Comparison of ENCODE assay signal across 10 cellular contexts in the genomic region with DNA sequence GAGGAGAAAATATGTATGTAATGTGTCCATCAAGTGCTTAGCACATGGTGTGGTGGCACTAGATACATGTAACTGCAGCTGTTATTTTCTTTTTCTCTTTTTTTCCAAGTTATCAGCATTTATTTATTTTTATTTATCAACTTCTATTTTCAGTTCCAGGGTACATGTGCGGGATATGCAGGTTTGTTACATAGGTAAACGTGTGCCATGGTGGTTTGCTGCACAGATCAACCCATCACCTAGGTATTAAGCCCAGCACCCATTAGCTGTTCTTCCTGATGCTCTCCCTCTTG. TPM values are rescaled to one million over a fixed set of nuclear protein-coding genes. Genes with fewer than 3 reads are reported as not detected.
DNase-seq lines count a peak whose midpoint lies in the region; ATAC-seq and TF ChIP-seq lines count a peak whose summit lies in the region.
"Not testable (repeated sequence)": the region's sequence is repeated elsewhere in the genome, so short reads cannot be mapped to it uniquely, and the experiment has no call there.
"Had no signal": no experiment of that assay in that cellular context is flagged by ENCODE, and none has a peak within 500 bp of the region (broad histone marks: within the 10 kb centered on the region; RNA-seq: fewer than 3 reads in every experiment).

No MANE protein-coding gene starts in this region.

- H2AFZ ChIP-seq in KMS-11 (ENCODE audit: low read depth), result peak overlapping the region; percentile 66; the same call in 1 of the 2 replicates
- H2AFZ ChIP-seq in mesenchymal stem cell (ENCODE audit: low read depth, low read length), result not testable (repeated sequence)

- POLR2A ChIA-PET in Panc1 (lab: Charles Lee); activated CD8-positive, alpha-beta T cell treated with anti-CD3 and anti-CD28 coated beads for 36 hours (lab: Charles Lee): not testable (repeated sequence)

- H3K23ac ChIP-seq in mesenchymal stem cell (ENCODE audit: low read length in 2 of 2), result not testable (repeated sequence)

- H4K91ac ChIP-seq in mesenchymal stem cell (ENCODE audit: low read length), result not testable (repeated sequence)

- not testable (repeated sequence) for H3K14ac ChIP-seq in mesenchymal stem cell (ENCODE audit: low read length in 2 of 2)

- H2BK12ac ChIP-seq in mesenchymal stem cell (ENCODE audit: low read length in 2 of 2), result not testable (repeated sequence)

- not testable (repeated sequence) for H4K20me1 ChIP-seq in KMS-11 (ENCODE audit: insufficient read depth)

- H3K9ac ChIP-seq in KMS-11, result not testable (repeated sequence)
- peak overlapping the region; percentile 40 for H3K9ac ChIP-seq in mesenchymal stem cell (ENCODE audit: low read length)

- H3K4me3 Mint-ChIP-seq in CD14-positive monocyte; activated CD8-positive, alpha-beta T cell treated with anti-CD3 and anti-CD28 coated beads for 36 hours; chondrocyte (ENCODE audit: unreplicated experiment); glutamatergic neuron (ENCODE audit: unreplicated experiment): not testable (repeated sequence)

- H3K4me2 ChIP-seq in KMS-11; mesenchymal stem cell (ENCODE audit: low read length, poor library complexity, severe bottlenecking): not testable (repeated sequence)

- not testable (repeated sequence) for H3K4me3 ChIP-seq in KMS-11 (IDR thresholded peaks at IDR 0.05; ENCODE audit: insufficient read depth, low read depth, low read length); Panc1 (ENCODE audit: low read depth in 2 of 2, low read length in 2 of 2); mesenchymal stem cell (ENCODE audit: insufficient read depth in 1 of 2, low read depth in 1 of 2, low read length in 2 of 2)

- not testable (repeated sequence) for H4K8ac ChIP-seq in mesenchymal stem cell (ENCODE audit: low read length)

- 33% methylated on average over 1 of the region's 2 CpGs for WGBS in mesenchymal stem cell

- in situ Hi-C loops in Panc1 (cut with HindIII; ENCODE audit: low pct_unique_long_range_greater_than_20kb, low sequenced_read_pairs), result not testable (repeated sequence)

- H3K27me3 ChIP-seq in KMS-11 (ENCODE audit: insufficient read depth, low read depth); Panc1 (ENCODE audit: control insufficient read depth, insufficient read depth, low read length); mesenchymal stem cell (ENCODE audit: control insufficient read depth in 1 of 2, insufficient read depth in 1 of 2, low read length in 2 of 2): not testable (repeated sequence)

- peaks cover 5 to 17% (median 10%) of the 10 kb centered on the region in 7 donors for H3K9me3 Mint-ChIP-seq in CD14-positive monocyte
- not testable (repeated sequence) for H3K9me3 Mint-ChIP-seq in activated CD8-positive, alpha-beta T cell treated with anti-CD3 and anti-CD28 coated beads for 36 hours; glutamatergic neuron (ENCODE audit: unreplicated experiment)
- peaks cover 23% of the 10 kb centered on the region for H3K9me3 Mint-ChIP-seq in chondrocyte (ENCODE audit: low read depth)

- not testable (repeated sequence) for H3K18ac ChIP-seq in mesenchymal stem cell (ENCODE audit: low read depth in 1 of 2, low read length in 2 of 2)

- not testable (repeated sequence) for H3K27me3 Mint-ChIP-seq in CD14-positive monocyte (ENCODE audit: low read depth in 3 of 3); activated CD8-positive, alpha-beta T cell treated with anti-CD3 and anti-CD28 coated beads for 36 hours; chondrocyte (ENCODE audit: low read depth); glutamatergic neuron (ENCODE audit: unreplicated experiment)

- TF ChIP-seq CTCF in CD14-positive monocyte (IDR thresholded peaks at IDR 0.05), result peak; percentile 60
- TF ChIP-seq CTCF in KMS-11 (conservative IDR thresholded peaks at IDR 0.05; ENCODE audit: low read depth, low read length), result 0 out of 2 replicates have a peak, but pooled peaks have one; percentile 1
- TF ChIP-seq CTCF in Panc1 (IDR thresholded peaks at IDR 0.05), result peak; percentile 53
- peak; percentile 45 for TF ChIP-seq CTCF in activated CD8-positive, alpha-beta T cell treated with anti-CD3 and anti-CD28 coated beads for 36 hours (IDR thresholded peaks at IDR 0.05)
- TF ChIP-seq CTCF in chondrocyte (IDR thresholded peaks at IDR 0.05), result peak; percentile 50
- peak; percentile 14 for TF ChIP-seq CTCF in glutamatergic neuron (IDR thresholded peaks at IDR 0.05; ENCODE audit: partially characterized antibody, unreplicated experiment)

- intact Hi-C loops in CD14-positive monocyte (cut with micrococcal nuclease), result loop anchor here in 1 of 2 donors (10.0 kb wide), 1 partner anchor 131 kb away; a partner anchor contains a TSS
- intact Hi-C loops in Panc1 (cut with micrococcal nuclease; ENCODE audit: unreplicated experiment), result not testable (repeated sequence)
- intact Hi-C loops in activated CD8-positive, alpha-beta T cell treated with anti-CD3 and anti-CD28 coated beads for 36 hours (cut with micrococcal nuclease), result loop anchor here (10.0 kb wide), 1 partner anchor 111 kb away; no protein-coding TSS in a partner anchor

- DNase-seq in CD14-positive monocyte (ENCODE audit: low spot score); Panc1 (ENCODE audit: low read depth, low spot score); activated CD8-positive, alpha-beta T cell treated with anti-CD3 and anti-CD28 coated beads for 36 hours; chondrocyte (ENCODE audit: low spot score); glutamatergic neuron; mesenchymal stem cell: not testable (repeated sequence)

- not testable (repeated sequence) for H2BK15ac ChIP-seq in mesenchymal stem cell (ENCODE audit: low read depth, poor library complexity, severe bottlenecking)

- not testable (repeated sequence) for H3K79me2 ChIP-seq in KMS-11 (ENCODE audit: insufficient read depth, low read depth)

- not testable (repeated sequence) for H3K9me3 ChIP-seq in Panc1 (ENCODE audit: control insufficient read depth, insufficient read depth, low read depth, low read length); mesenchymal stem cell (ENCODE audit: control insufficient read depth, low read length)

- H3K4ac ChIP-seq in mesenchymal stem cell (ENCODE audit: low read depth in 1 of 2, low read length in 2 of 2), result not testable (repeated sequence)

- H3K27ac ChIP-seq in KMS-11; Panc1 (ENCODE audit: low read length); mesenchymal stem cell (ENCODE audit: low read length, poor library complexity, severe bottlenecking): not testable (repeated sequence)

- ATAC-seq in Panc1; activated CD8-positive, alpha-beta T cell treated with anti-CD3 and anti-CD28 coated beads for 36 hours: not testable (repeated sequence)

- H2BK5ac ChIP-seq in mesenchymal stem cell (ENCODE audit: low read depth, low read length, poor library complexity, severe bottlenecking), result not testable (repeated sequence)

- CTCF ChIA-PET in Panc1 (lab: Charles Lee), result interaction anchor here (0.6 to 1.6 kb wide), 7 partner anchors 31 to 156 kb away, joined by 3 to 11 read pairs (median 3); no protein-coding TSS in a partner anchor
- CTCF ChIA-PET in activated CD8-positive, alpha-beta T cell treated with anti-CD3 and anti-CD28 coated beads for 36 hours (lab: Charles Lee), result interaction anchor here (0.5 to 7.2 kb wide), 62 partner anchors 9 to 355 kb away, joined by 3 to 63 read pairs (median 4); a partner anchor contains a TSS

- H3K4me1 Mint-ChIP-seq in CD14-positive monocyte (peaks cover 19% of the 10 kb centered on the region), chondrocyte (ENCODE audit: low read depth) (peaks cover 10% of the 10 kb centered on the region)
- H3K4me1 Mint-ChIP-seq in activated CD8-positive, alpha-beta T cell treated with anti-CD3 and anti-CD28 coated beads for 36 hours (ENCODE audit: low read depth); glutamatergic neuron (ENCODE audit: low read depth, unreplicated experiment): not testable (repeated sequence)

- H3K27ac Mint-ChIP-seq in CD14-positive monocyte, result peak overlapping the region in 1 of 7 donors; percentile 40
- H3K27ac Mint-ChIP-seq in activated CD8-positive, alpha-beta T cell treated with anti-CD3 and anti-CD28 coated beads for 36 hours; chondrocyte (ENCODE audit: unreplicated experiment); glutamatergic neuron (ENCODE audit: unreplicated experiment): not testable (repeated sequence)

- H3K4me1 ChIP-seq in KMS-11 (ENCODE audit: low read depth, poor library complexity, severe bottlenecking); Panc1 (ENCODE audit: control insufficient read depth, insufficient read depth, low read length); mesenchymal stem cell (ENCODE audit: control insufficient read depth, insufficient read depth, low read depth, low read length): not testable (repeated sequence)

- H2AK5ac ChIP-seq in mesenchymal stem cell (ENCODE audit: low read length, severe bottlenecking), result not testable (repeated sequence)

- H3K79me1 ChIP-seq in mesenchymal stem cell (replicated peaks; ENCODE audit: low read length, poor library complexity, severe bottlenecking), result not testable (repeated sequence)

- BruUV-seq in Panc1 (replicated peaks; lab: Mats Ljungman, UMichigan), result not testable (repeated sequence)

- not testable (repeated sequence) for H2BK120ac ChIP-seq in mesenchymal stem cell (ENCODE audit: low read depth, low read length)

- not testable (repeated sequence) for H3K36me3 ChIP-seq in KMS-11 (ENCODE audit: insufficient read depth); Panc1 (ENCODE audit: control insufficient read depth, insufficient read depth, low read length); mesenchymal stem cell (ENCODE audit: control insufficient read depth in 1 of 2, insufficient read depth in 2 of 2, low read depth in 1 of 2, low read length in 2 of 2)

- H3K36me3 Mint-ChIP-seq in CD14-positive monocyte; activated CD8-positive, alpha-beta T cell treated with anti-CD3 and anti-CD28 coated beads for 36 hours (ENCODE audit: low read depth); chondrocyte (ENCODE audit: low read depth); glutamatergic neuron (ENCODE audit: unreplicated experiment): not testable (repeated sequence)

RNA-seq across cellular contexts. Expression of a gene that starts 47.9 kb away (rescaled TPM):
- not detected for polyA plus RNA-seq in CD14-positive monocyte
- total RNA-seq in Panc1 (2021; ENCODE audit: unreplicated experiment) (not detected), chondrocyte (not detected in 3 replicates), glutamatergic neuron (ENCODE audit: unreplicated experiment) (0.83 TPM)
- not detected for polyA plus RNA-seq in Panc1 (2012; ENCODE audit: insufficient read length)
- total RNA-seq in activated CD8-positive, alpha-beta T cell treated with anti-CD3 and anti-CD28 coated beads for 36 hours, result not detected
- polyA plus RNA-seq in mesenchymal stem cell (2013, experiment 1 of 2), result not detected
- polyA plus RNA-seq in mesenchymal stem cell (2013, experiment 2 of 2), result 0.01 TPM
- total RNA-seq: CD4-positive, alpha-beta memory T cell; HT-29 had no signal
- polyA plus RNA-seq: IgD-negative memory B cell had no signal

Comparison
In these comparisons a context has a peak if more than half of its experiments do, and no peak if none do; other contexts are left out.
1. CTCF ChIP-seq: peak in every context shown above with its lines; median percentile 60 in CD14-positive monocyte; 53 in Panc1; 50 in chondrocyte; 45 in activated CD8-positive, alpha-beta T cell treated with anti-CD3 and anti-CD28 coated beads for 36 hours; 14 in glutamatergic neuron; 1 in KMS-11.